Comparison of ENCODE assay signal across 9 cellular contexts in genomic region chr17:40361925-40362695, GRCh38. TPM values are rescaled to one million over a fixed set of nuclear protein-coding genes. Genes with fewer than 3 reads are reported as not detected.
A peak's percentile ranks its signal among the peaks of the same experiment; 100 is the strongest.
DNase-seq lines count a peak whose midpoint lies in the region; ATAC-seq and TF ChIP-seq lines count a peak whose summit lies in the region.
"Had no signal": no experiment of that assay in that cellular context is flagged by ENCODE, and none has a peak within 500 bp of the region (broad histone marks: within the 10 kb centered on the region; RNA-seq: fewer than 3 reads in every experiment).

No MANE protein-coding gene starts in this region.

- H3K4me1 ChIP-seq in Panc1 (ENCODE audit: control insufficient read depth, insufficient read depth, low read length) = peaks cover 10% of the 10 kb centered on the region; the same call in 1 of the 2 replicates

- H3K36me3 ChIP-seq in Panc1 (ENCODE audit: control insufficient read depth, insufficient read depth, low read length) = no peaks in the 10 kb centered on the region

- H3K27ac ChIP-seq in Panc1 (ENCODE audit: low read length) = no peak overlapping the region

- no peaks in the 10 kb centered on the region for H3K27me3 ChIP-seq in Panc1 (ENCODE audit: control insufficient read depth, insufficient read depth, low read length)

- intact Hi-C loops in Panc1 (cut with micrococcal nuclease; ENCODE audit: unreplicated experiment) = no loop called here

- H3K4me3 ChIP-seq in Panc1 (ENCODE audit: low read depth in 2 of 2, low read length in 2 of 2) (peak overlapping the region; percentile 50 to 55), fibroblast of villous mesenchyme (ENCODE audit: low read depth, low read length) (peak overlapping the region; percentile 62)

- BruUV-seq in Panc1 (replicated peaks; lab: Mats Ljungman, UMichigan) = no TSS peak

- H3K9me3 ChIP-seq in Panc1 (ENCODE audit: control insufficient read depth, insufficient read depth, low read depth, low read length) = no peaks in the 10 kb centered on the region

- POLR2A ChIA-PET in Panc1 (lab: Charles Lee) = no interaction called here

- peak; percentile 39 for DNase-seq in NCI-H748 (lab: John Stamatoyannopoulos, UW; ENCODE audit: unreplicated experiment)
- no peak for DNase-seq in NCI-H748 treated with DMSO at 0.1 percent for 48 hours (lab: John Stamatoyannopoulos, UW)
- no peak for DNase-seq in Panc1 (ENCODE audit: low read depth, low spot score)
- no peak for DNase-seq in fibroblast of villous mesenchyme (ENCODE audit: low read depth)
- DNase-seq in stimulated activated naive CD8-positive, alpha-beta T cell treated with anti-CD3 and anti-CD28 coated beads, Interleukin-15, Interleukin-2, amounts not matched to agents 100 U/mL and 50 U/mL, for 24 hours = no peak
- no peak for DNase-seq in NCI-H82 treated with DMSO at 0.1 percent for 48 hours (lab: John Stamatoyannopoulos, UW; ENCODE audit: unreplicated experiment)
- DNase-seq in glomerular visceral epithelial cell (ENCODE audit: extremely low spot score) = no peak

- in situ Hi-C loops in Panc1 (cut with HindIII; ENCODE audit: low pct_unique_long_range_greater_than_20kb, low sequenced_read_pairs) = no loop called here

- ATAC-seq in Panc1 (peak; percentile 8), GM19463 (IDR thresholded peaks at IDR 0.05; ENCODE audit: unreplicated experiment) (no peak)
- ATAC-seq in stimulated activated naive CD8-positive, alpha-beta T cell treated with anti-CD3 and anti-CD28 coated beads, Interleukin-15, Interleukin-2, amounts not matched to agents 100 U/mL and 50 U/mL, for 24 hours = peak; percentile 7

- TF ChIP-seq CTCF in Panc1 (IDR thresholded peaks at IDR 0.05) = no peak
- no peak for TF ChIP-seq CTCF in fibroblast of villous mesenchyme (IDR thresholded peaks at IDR 0.05; ENCODE audit: insufficient read depth, low read depth, low read length)

- CTCF ChIA-PET in Panc1 (lab: Charles Lee) = interaction anchor here (0.6 to 1.4 kb wide), 6 partner anchors 18 to 172 kb away, joined by 3 to 5 read pairs (median 4); no protein-coding TSS in a partner anchor

RNA-seq across cellular contexts. Expression of gene GJD3, which starts 2.4 kb away (rescaled TPM):
- total RNA-seq in Panc1 (2021; ENCODE audit: unreplicated experiment) (0.33 TPM), fibroblast of villous mesenchyme (2.2 and 2.9 TPM in 2 replicates)
- 5.8 TPM for polyA plus RNA-seq in Panc1 (2012; ENCODE audit: insufficient read length)
- total RNA-seq: myocyte had no signal

RNA-seq across cellular contexts. Expression of gene RARA, which starts 53.1 kb away (rescaled TPM):
- 55.6 TPM for total RNA-seq in Panc1 (2021; ENCODE audit: unreplicated experiment)
- polyA plus RNA-seq in Panc1 (2012; ENCODE audit: insufficient read length) = 59.9 TPM
- 20.3 and 23.5 TPM in 2 replicates for total RNA-seq in fibroblast of villous mesenchyme

RNA-seq across cellular contexts. Expression of gene TOP2A, which starts 55.6 kb away (rescaled TPM):
- total RNA-seq in Panc1 (2021; ENCODE audit: unreplicated experiment) (230 TPM), fibroblast of villous mesenchyme (39.9 and 105 TPM in 2 replicates)
- polyA plus RNA-seq in Panc1 (2012; ENCODE audit: insufficient read length) = 28.5 TPM
